Comparison of ENCODE assay signal across 7 cellular contexts in genomic region chr20:34405942-34406341, GRCh38. TPM values are rescaled to one million over a fixed set of nuclear protein-coding genes. Genes with fewer than 3 reads are reported as not detected.
DNase-seq lines count a peak whose midpoint lies in the region; ATAC-seq and TF ChIP-seq lines count a peak whose summit lies in the region.
"Not testable (repeated sequence)": the region's sequence is repeated elsewhere in the genome, so short reads cannot be mapped to it uniquely, and the experiment has no call there.

No MANE protein-coding gene starts in this region.

- not testable (repeated sequence) for H3K27ac Mint-ChIP-seq in CD8-positive, alpha-beta T cell
- H3K27ac Mint-ChIP-seq in activated CD4-positive, alpha-beta T cell treated with anti-CD3 and anti-CD28 coated beads, Interleukin-2, amount 10 ng/mL, durations not matched to agents 7 days and 5 days, result peak overlapping the region; percentile 33
- H3K27ac Mint-ChIP-seq in activated naive CD8-positive, alpha-beta T cell treated with anti-CD3 and anti-CD28 coated beads, Interleukin-2, amount 10 ng/mL, durations not matched to agents 7 days and 5 days, result peak overlapping the region; percentile 81
- peak overlapping the region; percentile 77 for H3K27ac Mint-ChIP-seq in endothelial cell (ENCODE audit: unreplicated experiment)
- H3K27ac Mint-ChIP-seq in memory B cell, result peak overlapping the region; percentile 21

- H3K36me3 Mint-ChIP-seq in CD8-positive, alpha-beta T cell, result peaks cover 44% of the 10 kb centered on the region
- peaks cover 43% of the 10 kb centered on the region for H3K36me3 Mint-ChIP-seq in activated CD4-positive, alpha-beta T cell treated with anti-CD3 and anti-CD28 coated beads, Interleukin-2, amount 10 ng/mL, durations not matched to agents 7 days and 5 days (ENCODE audit: low read depth)
- peaks cover 32% of the 10 kb centered on the region for H3K36me3 Mint-ChIP-seq in activated naive CD8-positive, alpha-beta T cell treated with anti-CD3 and anti-CD28 coated beads, Interleukin-2, amount 10 ng/mL, durations not matched to agents 7 days and 5 days
- H3K36me3 Mint-ChIP-seq in endothelial cell (ENCODE audit: low read depth, unreplicated experiment) (peaks cover 16% of the 10 kb centered on the region), memory B cell (peaks cover 19% of the 10 kb centered on the region)

- H3K9me2 ChIP-seq in SU-DHL-6 (replicated peaks; ENCODE audit: insufficient read depth, low read length), result not testable (repeated sequence)

- CTCF ChIA-PET in CD8-positive, alpha-beta T cell (lab: Charles Lee), result interaction anchor here (2.2 kb wide), 1 partner anchor 93 kb away, joined by 11 read pairs; no protein-coding TSS in a partner anchor
- CTCF ChIA-PET in activated CD4-positive, alpha-beta T cell treated with anti-CD3 and anti-CD28 coated beads, Interleukin-2, amount 10 ng/mL, durations not matched to agents 7 days and 5 days (lab: Charles Lee), result interaction anchor here (0.7 to 2.3 kb wide), 6 partner anchors 9 to 409 kb away, joined by 3 to 10 read pairs (median 3); no protein-coding TSS in a partner anchor

- H3K9ac ChIP-seq in KMS-11, result peak overlapping the region; percentile 24; the same call in 1 of the 2 replicates
- H3K9ac ChIP-seq in SU-DHL-6 (ENCODE audit: low read length), result not testable (repeated sequence)

- H3K79me2 ChIP-seq in KMS-11 (ENCODE audit: insufficient read depth, low read depth), result peaks cover 74% of the 10 kb centered on the region
- H3K79me2 ChIP-seq in SU-DHL-6 (ENCODE audit: insufficient read depth, low read length), result peaks cover 52% of the 10 kb centered on the region

- TF ChIP-seq CTCF in CD8-positive, alpha-beta T cell (IDR thresholded peaks at IDR 0.05); KMS-11 (conservative IDR thresholded peaks at IDR 0.05; ENCODE audit: low read depth, low read length); SU-DHL-6 (IDR thresholded peaks at IDR 0.05; ENCODE audit: insufficient read depth, low read length, poor library complexity, severe bottlenecking); endothelial cell (IDR thresholded peaks at IDR 0.05; ENCODE audit: unreplicated experiment): not testable (repeated sequence)

- not testable (repeated sequence) for H3K27me3 ChIP-seq in CD8-positive, alpha-beta T cell (ENCODE audit: insufficient read depth, low read length); KMS-11 (ENCODE audit: insufficient read depth, low read depth); SU-DHL-6 (ENCODE audit: low read length)

- H3K4me3 Mint-ChIP-seq in CD8-positive, alpha-beta T cell, result peak overlapping the region; percentile 27
- not testable (repeated sequence) for H3K4me3 Mint-ChIP-seq in activated CD4-positive, alpha-beta T cell treated with anti-CD3 and anti-CD28 coated beads, Interleukin-2, amount 10 ng/mL, durations not matched to agents 7 days and 5 days; endothelial cell (ENCODE audit: unreplicated experiment); memory B cell
- H3K4me3 Mint-ChIP-seq in activated naive CD8-positive, alpha-beta T cell treated with anti-CD3 and anti-CD28 coated beads, Interleukin-2, amount 10 ng/mL, durations not matched to agents 7 days and 5 days, result peak overlapping the region; percentile 51

- not testable (repeated sequence) for H3K27ac ChIP-seq in CD8-positive, alpha-beta T cell (ENCODE audit: low read depth, low read length); SU-DHL-6 (ENCODE audit: low read depth, low read length)
- H3K27ac ChIP-seq in KMS-11, result peak overlapping the region; percentile 75

- H2AFZ ChIP-seq in KMS-11 (ENCODE audit: low read depth); SU-DHL-6 (ENCODE audit: low read depth, low read length, severe bottlenecking): not testable (repeated sequence)

- not testable (repeated sequence) for H4K20me1 ChIP-seq in KMS-11 (ENCODE audit: insufficient read depth); SU-DHL-6 (ENCODE audit: low read depth, low read length)

- not testable (repeated sequence) for H3K4me3 ChIP-seq in CD8-positive, alpha-beta T cell (ENCODE audit: low read depth, low read length); KMS-11 (IDR thresholded peaks at IDR 0.05; ENCODE audit: insufficient read depth, low read depth, low read length); SU-DHL-6 (ENCODE audit: insufficient read depth, low read length, poor library complexity, severe bottlenecking)

- peaks cover 60% of the 10 kb centered on the region for H3K4me1 Mint-ChIP-seq in CD8-positive, alpha-beta T cell (ENCODE audit: low read depth)
- H3K4me1 Mint-ChIP-seq in activated CD4-positive, alpha-beta T cell treated with anti-CD3 and anti-CD28 coated beads, Interleukin-2, amount 10 ng/mL, durations not matched to agents 7 days and 5 days, result peaks cover 48% of the 10 kb centered on the region
- peaks cover 28% of the 10 kb centered on the region for H3K4me1 Mint-ChIP-seq in activated naive CD8-positive, alpha-beta T cell treated with anti-CD3 and anti-CD28 coated beads, Interleukin-2, amount 10 ng/mL, durations not matched to agents 7 days and 5 days
- H3K4me1 Mint-ChIP-seq in endothelial cell (ENCODE audit: unreplicated experiment), result peaks cover 15% of the 10 kb centered on the region
- peaks cover 19% of the 10 kb centered on the region for H3K4me1 Mint-ChIP-seq in memory B cell

- H3F3A ChIP-seq in SU-DHL-6 (ENCODE audit: insufficient read depth), result peaks cover 34% of the 10 kb centered on the region

- H3K4me1 ChIP-seq in CD8-positive, alpha-beta T cell (ENCODE audit: insufficient read depth, low read length), result peaks cover 27% of the 10 kb centered on the region
- peaks cover 99% of the 10 kb centered on the region for H3K4me1 ChIP-seq in KMS-11 (ENCODE audit: low read depth, poor library complexity, severe bottlenecking)

- not testable (repeated sequence) for H3K27me3 Mint-ChIP-seq in CD8-positive, alpha-beta T cell (ENCODE audit: low read depth); activated CD4-positive, alpha-beta T cell treated with anti-CD3 and anti-CD28 coated beads, Interleukin-2, amount 10 ng/mL, durations not matched to agents 7 days and 5 days; activated naive CD8-positive, alpha-beta T cell treated with anti-CD3 and anti-CD28 coated beads, Interleukin-2, amount 10 ng/mL, durations not matched to agents 7 days and 5 days; endothelial cell (ENCODE audit: unreplicated experiment); memory B cell

- H3K4me2 ChIP-seq in KMS-11 (peak overlapping the region; percentile 89), SU-DHL-6 (ENCODE audit: low read depth, low read length, poor library complexity, severe bottlenecking) (peak overlapping the region; percentile 89)

- DNase-seq in CD8-positive, alpha-beta T cell; activated CD4-positive, alpha-beta T cell treated with anti-CD3 and anti-CD28 coated beads, Interleukin-2, amount 10 ng/mL, durations not matched to agents 7 days and 5 days; activated naive CD8-positive, alpha-beta T cell treated with anti-CD3 and anti-CD28 coated beads, Interleukin-2, amount 10 ng/mL, durations not matched to agents 7 days and 5 days; endothelial cell (ENCODE audit: low spot score); memory B cell (ENCODE audit: low spot score in 2 of 2): not testable (repeated sequence)

- ATAC-seq in CD8-positive, alpha-beta T cell; activated naive CD8-positive, alpha-beta T cell treated with anti-CD3 and anti-CD28 coated beads, Interleukin-2, amount 10 ng/mL, durations not matched to agents 7 days and 5 days (ENCODE audit: low read depth); memory B cell (ENCODE audit: low read depth): not testable (repeated sequence)

- H3K36me3 ChIP-seq in CD8-positive, alpha-beta T cell (ENCODE audit: insufficient read depth, low read length); KMS-11 (ENCODE audit: insufficient read depth): not testable (repeated sequence)
- peaks cover 13% of the 10 kb centered on the region for H3K36me3 ChIP-seq in SU-DHL-6 (ENCODE audit: low read length)

- POLR2A ChIA-PET in CD8-positive, alpha-beta T cell (lab: Charles Lee), result interaction anchor here (0.6 to 0.7 kb wide), 2 partner anchors 9 to 42 kb away, joined by 3 to 5 read pairs; no protein-coding TSS in a partner anchor
- POLR2A ChIA-PET in activated CD4-positive, alpha-beta T cell treated with anti-CD3 and anti-CD28 coated beads, Interleukin-2, amount 10 ng/mL, durations not matched to agents 7 days and 5 days (lab: Charles Lee), result not testable (repeated sequence)
- POLR2A ChIA-PET in activated naive CD8-positive, alpha-beta T cell treated with anti-CD3 and anti-CD28 coated beads, Interleukin-2, amount 10 ng/mL, durations not matched to agents 7 days and 5 days (lab: Charles Lee), result interaction anchor here (1.2 to 2.1 kb wide), 4 partner anchors 11 to 293 kb away, joined by 3 to 10 read pairs (median 4); partner anchors contain the start of gene ITCH

- intact Hi-C loops in CD8-positive, alpha-beta T cell (cut with DNase I, micrococcal nuclease), result loop anchor here in 1 of 2 experiments (5.0 kb wide), 1 partner anchor 94 kb away; no protein-coding TSS in a partner anchor

- not testable (repeated sequence) for H3K9me3 ChIP-seq in CD8-positive, alpha-beta T cell (ENCODE audit: low read length); SU-DHL-6 (ENCODE audit: insufficient read depth, low read length)

- H3K9me3 Mint-ChIP-seq in CD8-positive, alpha-beta T cell; activated CD4-positive, alpha-beta T cell treated with anti-CD3 and anti-CD28 coated beads, Interleukin-2, amount 10 ng/mL, durations not matched to agents 7 days and 5 days; activated naive CD8-positive, alpha-beta T cell treated with anti-CD3 and anti-CD28 coated beads, Interleukin-2, amount 10 ng/mL, durations not matched to agents 7 days and 5 days; endothelial cell (ENCODE audit: unreplicated experiment); memory B cell: not testable (repeated sequence)

RNA-seq across cellular contexts. Expression of gene ITCH, which starts 42.9 kb away (rescaled TPM):
- 10 to 100 TPM; 50.4 to 55.2 TPM for total RNA-seq in CD8-positive, alpha-beta T cell
- 10 to 100 TPM; 46.9 to 48.5 TPM for total RNA-seq in activated CD4-positive, alpha-beta T cell treated with anti-CD3 and anti-CD28 coated beads, Interleukin-2, amount 10 ng/mL, durations not matched to agents 7 days and 5 days
- 10 to 100 TPM; 57.4 to 59.7 TPM for total RNA-seq in activated naive CD8-positive, alpha-beta T cell treated with anti-CD3 and anti-CD28 coated beads, Interleukin-2, amount 10 ng/mL, durations not matched to agents 7 days and 5 days
- 46.8 TPM for total RNA-seq in endothelial cell (ENCODE audit: unreplicated experiment)
